In genomic region chr12:120528861-120529525, GRCh38 we compare ENCODE assay signal across 8 cellular contexts. TPM values are rescaled to one million over a fixed set of nuclear protein-coding genes. Genes with fewer than 3 reads are reported as not detected.
DNase-seq lines count a peak whose midpoint lies in the region; ATAC-seq and TF ChIP-seq lines count a peak whose summit lies in the region.

TSS of gene COQ5 (minus strand) at chr12:120529158. CDS start at chr12:120529141, 17 bp downstream.

- DNase-seq in DMS79 (lab: John Stamatoyannopoulos, UW) (peak; percentile 84), Karpas-422 (peak; percentile 95), RWPE1 (ENCODE audit: low spot score) (peak; percentile 74), fibroblast of the aortic adventitia (ENCODE audit: low read depth) (peak; percentile 85)
- peak; percentile 93 for DNase-seq in activated effector memory CD4-positive, alpha-beta T cell treated with anti-CD3 and anti-CD28 coated beads, Interleukin-2, amount 50 U/mL, for 16 hours

- H3K4me1 Mint-ChIP-seq in nephron = peaks cover 15% of the 10 kb centered on the region
- H3K4me1 Mint-ChIP-seq in stimulated activated naive CD8-positive, alpha-beta T cell treated with anti-CD3 and anti-CD28 coated beads, Interleukin-15, Interleukin-2, amounts not matched to agents 100 ng/mL and 50 ng/mL, for 24 hours (ENCODE audit: low read depth) = peaks cover 22% of the 10 kb centered on the region

- peak; percentile 76 for ATAC-seq in GM21786 (IDR thresholded peaks at IDR 0.05; ENCODE audit: unreplicated experiment)

- no peaks in the 10 kb centered on the region for H3K9me3 ChIP-seq in Karpas-422 (ENCODE audit: low read length)

- peaks cover 3% of the 10 kb centered on the region for H3K36me3 Mint-ChIP-seq in nephron (ENCODE audit: low read depth)
- H3K36me3 Mint-ChIP-seq in stimulated activated naive CD8-positive, alpha-beta T cell treated with anti-CD3 and anti-CD28 coated beads, Interleukin-15, Interleukin-2, amounts not matched to agents 100 ng/mL and 50 ng/mL, for 24 hours (ENCODE audit: low read depth) = peaks cover 9% of the 10 kb centered on the region

- no peaks in the 10 kb centered on the region for H3K9me3 Mint-ChIP-seq in nephron
- H3K9me3 Mint-ChIP-seq in stimulated activated naive CD8-positive, alpha-beta T cell treated with anti-CD3 and anti-CD28 coated beads, Interleukin-15, Interleukin-2, amounts not matched to agents 100 ng/mL and 50 ng/mL, for 24 hours = no peaks in the 10 kb centered on the region

- H3K4me3 Mint-ChIP-seq in nephron = peak within 1 kb of the TSS; percentile 98 to 100 (median 100)
- peak within 1 kb of the TSS; percentile 100 for H3K4me3 Mint-ChIP-seq in stimulated activated naive CD8-positive, alpha-beta T cell treated with anti-CD3 and anti-CD28 coated beads, Interleukin-15, Interleukin-2, amounts not matched to agents 100 ng/mL and 50 ng/mL, for 24 hours

- POLR2A ChIA-PET in RWPE1 (lab: Yijun Ruan, JAX; ENCODE audit: low non-redundant PET) = interaction anchor here (0.5 to 0.6 kb wide), 2 partner anchors 23 to 53 kb away, joined by 4 to 6 read pairs; no protein-coding TSS in a partner anchor

- peaks cover 20% of the 10 kb centered on the region for H3K4me1 ChIP-seq in Karpas-422 (ENCODE audit: low read length)

- H3K27me3 ChIP-seq in Karpas-422 (ENCODE audit: low read length) = no peaks in the 10 kb centered on the region

- no peaks in the 10 kb centered on the region for H4K20me1 ChIP-seq in Karpas-422 (ENCODE audit: insufficient read depth, low read depth, low read length)

- peaks cover 17% of the 10 kb centered on the region for H3K79me2 ChIP-seq in Karpas-422 (ENCODE audit: low read length)

- H2AFZ ChIP-seq in Karpas-422 (ENCODE audit: low read length) = peak within 1 kb of the TSS; percentile 89

- H3K9me2 ChIP-seq in Karpas-422 (replicated peaks; ENCODE audit: insufficient read depth, low read length) = no peaks in the 10 kb centered on the region

- CTCF ChIA-PET in RWPE1 (lab: Yijun Ruan, JAX) = interaction anchor here (0.7 kb wide), 1 partner anchor 78 kb away, joined by 3 read pairs; no protein-coding TSS in a partner anchor

- H3K27ac ChIP-seq in Karpas-422 (ENCODE audit: low read length) = peak within 1 kb of the TSS; percentile 31
- H3K27ac ChIP-seq in RWPE1 = peak within 1 kb of the TSS; percentile 88

- H3K4me3 ChIP-seq in Karpas-422 (ENCODE audit: low read length) (peak within 1 kb of the TSS; percentile 98), fibroblast of the aortic adventitia (ENCODE audit: low read depth, low read length) (peak within 1 kb of the TSS; percentile 90)

- no peaks in the 10 kb centered on the region for H3K27me3 Mint-ChIP-seq in nephron (ENCODE audit: low read depth)
- no peaks in the 10 kb centered on the region for H3K27me3 Mint-ChIP-seq in stimulated activated naive CD8-positive, alpha-beta T cell treated with anti-CD3 and anti-CD28 coated beads, Interleukin-15, Interleukin-2, amounts not matched to agents 100 ng/mL and 50 ng/mL, for 24 hours

- H3K9ac ChIP-seq in Karpas-422 (ENCODE audit: low read length) = peak within 1 kb of the TSS; percentile 90

- TF ChIP-seq CTCF in RWPE1 (conservative IDR thresholded peaks at IDR 0.05; ENCODE audit: low read depth) = no peak
- TF ChIP-seq CTCF in fibroblast of the aortic adventitia (IDR thresholded peaks at IDR 0.05; ENCODE audit: insufficient read depth, low read length) = no peak
- TF ChIP-seq CTCF in nephron (IDR thresholded peaks at IDR 0.05; ENCODE audit: unreplicated experiment in 3 of 3) = no peak

- H3K4me2 ChIP-seq in Karpas-422 (ENCODE audit: low read depth, low read length, poor library complexity, severe bottlenecking) = peak within 1 kb of the TSS; percentile 90

- peaks cover 4% of the 10 kb centered on the region; the same call in 1 of the 2 replicates for H3K36me3 ChIP-seq in Karpas-422 (ENCODE audit: insufficient read depth, low read length)

- peak within 1 kb of the TSS; percentile 96 to 100 (median 98) for H3K27ac Mint-ChIP-seq in nephron
- H3K27ac Mint-ChIP-seq in stimulated activated naive CD8-positive, alpha-beta T cell treated with anti-CD3 and anti-CD28 coated beads, Interleukin-15, Interleukin-2, amounts not matched to agents 100 ng/mL and 50 ng/mL, for 24 hours = peak within 1 kb of the TSS; percentile 100

RNA-seq across cellular contexts. Expression of gene COQ5, which starts in this region (rescaled TPM):
- total RNA-seq in Karpas-422 (2014; rRNA removed; shearing (Covaris generic); ENCODE audit: low replicate concordance) = 26.3 and 31.5 TPM in 2 replicates
- total RNA-seq in fibroblast of the aortic adventitia (ENCODE audit: low replicate concordance) = 26.1 and 29.6 TPM in 2 replicates

Comparison
In these comparisons a context has a peak if more than half of its experiments do, and no peak if none do; other contexts are left out.
1. Peak in every context shown above with its lines: DNase-seq, ATAC-seq, H3K4me3 ChIP-seq and H3K27ac ChIP-seq.